In genomic region chr2:157256621-157257020, GRCh38 we compare ENCODE assay signal across 1 cellular context.
TF ChIP-seq lines count a peak whose summit lies in the region.

No MANE protein-coding gene starts in this region.

TF ChIP-seq in HCT116, 20 proteins besides CTCF, POLR2A, EP300 and RAD21 (continued from another document):
- TF ChIP-seq JUND (IDR thresholded peaks at IDR 0.05) = no peak
- TF ChIP-seq TCF7L2 (IDR thresholded peaks at IDR 0.05; ENCODE audit: borderline replicate concordance, extremely low read depth, insufficient read depth, insufficient read length) = no peak
- TF ChIP-seq ELF1 (IDR thresholded peaks at IDR 0.05; ENCODE audit: borderline replicate concordance, low read depth) = no peak
- no peak for TF ChIP-seq EGR1 (IDR thresholded peaks at IDR 0.05; ENCODE audit: low read depth)
- no peak for TF ChIP-seq ATF3 (IDR thresholded peaks at IDR 0.05)
- no peak for TF ChIP-seq EZH2phosphoT487 (IDR thresholded peaks at IDR 0.05; ENCODE audit: borderline replicate concordance)
- no peak for TF ChIP-seq YY1 (IDR thresholded peaks at IDR 0.05; ENCODE audit: extremely low read depth, insufficient replicate concordance, low read depth, low read length)
